In the genomic region with DNA sequence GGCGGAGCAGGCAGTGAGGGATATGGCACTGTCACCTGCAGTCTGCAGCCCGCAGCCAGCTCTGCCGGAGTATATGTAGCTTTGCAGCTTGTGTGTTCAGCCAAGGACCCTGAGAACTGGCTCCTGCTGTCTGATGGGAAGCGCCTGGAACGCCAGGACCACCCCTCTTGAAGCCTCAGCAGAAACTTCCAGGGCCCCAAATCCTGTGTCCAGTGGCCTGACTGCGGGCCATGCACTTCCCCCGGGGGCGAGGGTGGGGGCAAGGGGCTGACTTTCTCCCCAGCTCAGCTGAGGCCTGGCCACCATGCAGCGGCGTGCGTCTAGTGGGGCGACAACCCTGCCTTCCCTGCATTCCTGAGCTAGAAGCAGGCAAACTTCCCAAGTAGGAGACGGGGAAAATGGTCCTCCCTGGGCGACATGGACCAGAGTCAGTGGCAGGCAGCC, we compare ENCODE assay signal across 1 cellular context.
TF ChIP-seq lines count a peak whose summit lies in the region.

No MANE protein-coding gene starts in this region.

TF ChIP-seq in HCT116, 20 proteins besides CTCF, POLR2A, EP300 and RAD21 (continued from another document):
- TF ChIP-seq, protein P1, sequence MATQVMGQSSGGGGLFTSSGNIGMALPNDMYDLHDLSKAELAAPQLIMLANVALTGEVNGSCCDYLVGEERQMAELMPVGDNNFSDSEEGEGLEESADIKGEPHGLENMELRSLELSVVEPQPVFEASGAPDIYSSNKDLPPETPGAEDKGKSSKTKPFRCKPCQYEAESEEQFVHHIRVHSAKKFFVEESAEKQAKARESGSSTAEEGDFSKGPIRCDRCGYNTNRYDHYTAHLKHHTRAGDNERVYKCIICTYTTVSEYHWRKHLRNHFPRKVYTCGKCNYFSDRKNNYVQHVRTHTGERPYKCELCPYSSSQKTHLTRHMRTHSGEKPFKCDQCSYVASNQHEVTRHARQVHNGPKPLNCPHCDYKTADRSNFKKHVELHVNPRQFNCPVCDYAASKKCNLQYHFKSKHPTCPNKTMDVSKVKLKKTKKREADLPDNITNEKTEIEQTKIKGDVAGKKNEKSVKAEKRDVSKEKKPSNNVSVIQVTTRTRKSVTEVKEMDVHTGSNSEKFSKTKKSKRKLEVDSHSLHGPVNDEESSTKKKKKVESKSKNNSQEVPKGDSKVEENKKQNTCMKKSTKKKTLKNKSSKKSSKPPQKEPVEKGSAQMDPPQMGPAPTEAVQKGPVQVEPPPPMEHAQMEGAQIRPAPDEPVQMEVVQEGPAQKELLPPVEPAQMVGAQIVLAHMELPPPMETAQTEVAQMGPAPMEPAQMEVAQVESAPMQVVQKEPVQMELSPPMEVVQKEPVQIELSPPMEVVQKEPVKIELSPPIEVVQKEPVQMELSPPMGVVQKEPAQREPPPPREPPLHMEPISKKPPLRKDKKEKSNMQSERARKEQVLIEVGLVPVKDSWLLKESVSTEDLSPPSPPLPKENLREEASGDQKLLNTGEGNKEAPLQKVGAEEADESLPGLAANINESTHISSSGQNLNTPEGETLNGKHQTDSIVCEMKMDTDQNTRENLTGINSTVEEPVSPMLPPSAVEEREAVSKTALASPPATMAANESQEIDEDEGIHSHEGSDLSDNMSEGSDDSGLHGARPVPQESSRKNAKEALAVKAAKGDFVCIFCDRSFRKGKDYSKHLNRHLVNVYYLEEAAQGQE (IDR thresholded peaks at IDR 0.05; ENCODE audit: low read depth) = no peak
- TF ChIP-seq EZH2phosphoT487 (IDR thresholded peaks at IDR 0.05; ENCODE audit: borderline replicate concordance) (no peak), CBX3 (IDR thresholded peaks at IDR 0.05; ENCODE audit: low read depth) (no peak)
- TF ChIP-seq, protein P2, sequence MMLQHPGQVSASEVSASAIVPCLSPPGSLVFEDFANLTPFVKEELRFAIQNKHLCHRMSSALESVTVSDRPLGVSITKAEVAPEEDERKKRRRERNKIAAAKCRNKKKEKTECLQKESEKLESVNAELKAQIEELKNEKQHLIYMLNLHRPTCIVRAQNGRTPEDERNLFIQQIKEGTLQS (IDR thresholded peaks at IDR 0.05) = no peak
- TF ChIP-seq, protein P3, sequence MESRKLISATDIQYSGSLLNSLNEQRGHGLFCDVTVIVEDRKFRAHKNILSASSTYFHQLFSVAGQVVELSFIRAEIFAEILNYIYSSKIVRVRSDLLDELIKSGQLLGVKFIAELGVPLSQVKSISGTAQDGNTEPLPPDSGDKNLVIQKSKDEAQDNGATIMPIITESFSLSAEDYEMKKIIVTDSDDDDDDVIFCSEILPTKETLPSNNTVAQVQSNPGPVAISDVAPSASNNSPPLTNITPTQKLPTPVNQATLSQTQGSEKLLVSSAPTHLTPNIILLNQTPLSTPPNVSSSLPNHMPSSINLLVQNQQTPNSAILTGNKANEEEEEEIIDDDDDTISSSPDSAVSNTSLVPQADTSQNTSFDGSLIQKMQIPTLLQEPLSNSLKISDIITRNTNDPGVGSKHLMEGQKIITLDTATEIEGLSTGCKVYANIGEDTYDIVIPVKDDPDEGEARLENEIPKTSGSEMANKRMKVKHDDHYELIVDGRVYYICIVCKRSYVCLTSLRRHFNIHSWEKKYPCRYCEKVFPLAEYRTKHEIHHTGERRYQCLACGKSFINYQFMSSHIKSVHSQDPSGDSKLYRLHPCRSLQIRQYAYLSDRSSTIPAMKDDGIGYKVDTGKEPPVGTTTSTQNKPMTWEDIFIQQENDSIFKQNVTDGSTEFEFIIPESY (IDR thresholded peaks at IDR 0.05; ENCODE audit: extremely low read depth, insufficient replicate concordance, low read length) = no peak
